In genomic region chr4:8547912-8548730, GRCh38 we compare ENCODE assay signal across 2 cellular contexts.
TF ChIP-seq lines count a peak whose summit lies in the region.

No MANE protein-coding gene starts in this region.

TF ChIP-seq in SK-N-SH, 30 proteins besides CTCF, POLR2A, EP300 and RAD21 (continued from another document):
- TF ChIP-seq USF1 (IDR thresholded peaks at IDR 0.05; ENCODE audit: borderline replicate concordance, low read depth): no peak
- no peak for TF ChIP-seq FOXM1 (IDR thresholded peaks at IDR 0.05; ENCODE audit: low read depth)
- TF ChIP-seq RXRA (IDR thresholded peaks at IDR 0.05; ENCODE audit: borderline replicate concordance, low read depth): no peak
- no peak for TF ChIP-seq RCOR1 (IDR thresholded peaks at IDR 0.05; ENCODE audit: low read length)
- TF ChIP-seq TCF12 (IDR thresholded peaks at IDR 0.05): no peak
- no peak for TF ChIP-seq GABPA (IDR thresholded peaks at IDR 0.05; ENCODE audit: low read depth)
- no peak for TF ChIP-seq IRF3 (IDR thresholded peaks at IDR 0.05; ENCODE audit: low read depth, low read length)
- TF ChIP-seq SMC3 (IDR thresholded peaks at IDR 0.05; ENCODE audit: low read depth, low read length): no peak
- TF ChIP-seq CHD2 (IDR thresholded peaks at IDR 0.05; ENCODE audit: low read length, partially characterized antibody): no peak
- no peak for TF ChIP-seq FOXJ3 (CRISPR knock-in tag; IDR thresholded peaks at IDR 0.05)
- no peak for TF ChIP-seq NFIC (IDR thresholded peaks at IDR 0.05; ENCODE audit: borderline replicate concordance)
- no peak for TF ChIP-seq EZH2phosphoT487 (IDR thresholded peaks at IDR 0.05; ENCODE audit: borderline replicate concordance, low read depth)
- no peak for TF ChIP-seq USF2 (IDR thresholded peaks at IDR 0.05; ENCODE audit: borderline replicate concordance, low read depth, low read length)
- TF ChIP-seq SIN3A (IDR thresholded peaks at IDR 0.05; ENCODE audit: borderline replicate concordance, low read depth, low read length): no peak
- no peak for TF ChIP-seq ELF1 (IDR thresholded peaks at IDR 0.05)
- no peak for TF ChIP-seq MAX (IDR thresholded peaks at IDR 0.05; ENCODE audit: low read depth)

TF ChIP-seq in SK-N-SH treated with all-trans-retinoic acid at 6 μM for 48 hours, 23 proteins besides CTCF, POLR2A, EP300 and RAD21 (continued from another document):
- TF ChIP-seq CSRNP3 (CRISPR knock-in tag; IDR thresholded peaks at IDR 0.05) (no peak), ZC3H10 (CRISPR knock-in tag; IDR thresholded peaks at IDR 0.05) (no peak), TOX (CRISPR knock-in tag; IDR thresholded peaks at IDR 0.05; ENCODE audit: borderline replicate concordance) (no peak), GLIS3 (CRISPR knock-in tag; IDR thresholded peaks at IDR 0.05) (no peak), CSDC2 (CRISPR knock-in tag; IDR thresholded peaks at IDR 0.05) (no peak), ZFP3 (CRISPR knock-in tag; IDR thresholded peaks at IDR 0.05) (no peak), OSR1 (CRISPR knock-in tag; IDR thresholded peaks at IDR 0.05) (no peak), TSHZ2 (CRISPR knock-in tag; IDR thresholded peaks at IDR 0.05) (no peak), CREB5 (CRISPR knock-in tag; IDR thresholded peaks at IDR 0.05; ENCODE audit: low read depth) (no peak), ZNF565 (CRISPR knock-in tag; conservative IDR thresholded peaks at IDR 0.05; ENCODE audit: low read depth) (no peak), ISL1 (CRISPR knock-in tag; IDR thresholded peaks at IDR 0.05) (no peak), SNAI2 (CRISPR knock-in tag; IDR thresholded peaks at IDR 0.05) (no peak), BACH2 (CRISPR knock-in tag; IDR thresholded peaks at IDR 0.05; ENCODE audit: borderline replicate concordance) (no peak), ESRRG (CRISPR knock-in tag; IDR thresholded peaks at IDR 0.05) (no peak), POU6F1 (CRISPR knock-in tag; IDR thresholded peaks at IDR 0.05; ENCODE audit: borderline replicate concordance, low read depth) (no peak), ZNF70 (CRISPR knock-in tag; IDR thresholded peaks at IDR 0.05) (no peak), TCF4 (CRISPR knock-in tag; IDR thresholded peaks at IDR 0.05; ENCODE audit: borderline replicate concordance) (no peak), ARNTL (CRISPR knock-in tag; IDR thresholded peaks at IDR 0.05; ENCODE audit: borderline replicate concordance, low read depth) (no peak)
